9 cellular contexts compared by ENCODE assay signal in the genomic region with DNA sequence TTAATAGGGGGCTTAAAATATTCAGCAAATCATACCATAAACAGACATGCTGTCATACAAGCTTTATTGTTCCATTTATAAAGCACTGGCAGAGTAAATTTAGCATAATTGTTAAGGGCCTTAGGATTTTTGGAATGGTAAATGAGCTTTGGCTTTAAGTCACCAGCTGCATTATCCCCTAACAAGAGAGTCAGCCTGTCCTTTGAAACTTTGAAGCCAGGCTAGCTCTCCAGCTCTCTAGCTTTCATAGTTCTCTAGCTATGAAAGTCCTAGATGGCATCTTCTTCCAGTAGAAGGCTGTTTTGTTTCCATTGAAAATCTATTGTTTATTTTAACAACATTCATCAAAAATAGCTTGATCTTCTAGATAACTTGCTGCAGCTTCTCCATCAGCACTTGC.
DNase-seq lines count a peak whose midpoint lies in the region; ATAC-seq and TF ChIP-seq lines count a peak whose summit lies in the region.
"Had no signal": no experiment of that assay in that cellular context is flagged by ENCODE, and none has a peak within 500 bp of the region (broad histone marks: within the 10 kb centered on the region; RNA-seq: fewer than 3 reads in every experiment).

No MANE protein-coding gene starts in this region.

- no peak overlapping the region for H3K27ac ChIP-seq in PC-3 (ENCODE audit: low read length)
- peak overlapping the region; percentile 1 for H3K27ac ChIP-seq in fibroblast of lung (ENCODE audit: insufficient read depth, low read length)
- H3K27ac ChIP-seq: 22Rv1 had no signal

- H4K20me1 ChIP-seq in PC-3 (ENCODE audit: low read length) (no peaks in the 10 kb centered on the region), fibroblast of lung (ENCODE audit: control insufficient read depth, extremely low read depth, insufficient read depth, low read length) (no peaks in the 10 kb centered on the region)

- H3K36me3 Mint-ChIP-seq in T-helper 1 cell treated with Interleukin-12 subunit alpha and Interleukin-12 subunit beta and Interleukin-4 antibody, amounts not matched to agents 30 μg/mL and 1 μg/mL, for 36 hours (ENCODE audit: low read depth) = no peaks in the 10 kb centered on the region

- H3K27me3 ChIP-seq in PC-3 (ENCODE audit: low read length) (no peaks in the 10 kb centered on the region), fibroblast of lung (ENCODE audit: control insufficient read depth, insufficient read depth, low read length) (no peaks in the 10 kb centered on the region)

- H3K9me3 ChIP-seq in PC-3 (ENCODE audit: low read length) (no peaks in the 10 kb centered on the region), fibroblast of lung (ENCODE audit: control insufficient read depth, insufficient read depth, low read depth, low read length) (no peaks in the 10 kb centered on the region)

- H3K36me3 ChIP-seq in PC-3 (ENCODE audit: low read depth, low read length) (no peaks in the 10 kb centered on the region), fibroblast of lung (ENCODE audit: control insufficient read depth, insufficient read depth, low read length) (no peaks in the 10 kb centered on the region)

- intact Hi-C loops in PC-3 (cut with micrococcal nuclease) = no loop called here

- no peaks in the 10 kb centered on the region for H3K27me3 Mint-ChIP-seq in T-helper 1 cell treated with Interleukin-12 subunit alpha and Interleukin-12 subunit beta and Interleukin-4 antibody, amounts not matched to agents 30 μg/mL and 1 μg/mL, for 36 hours (ENCODE audit: low read depth)
- H3K27me3 Mint-ChIP-seq in stimulated activated naive CD8-positive, alpha-beta T cell treated with anti-CD3 and anti-CD28 coated beads, Interleukin-15, amount 100 ng/mL, for 72 hours = no peaks in the 10 kb centered on the region

- TF ChIP-seq CTCF in PC-3 (conservative IDR thresholded peaks at IDR 0.05; ENCODE audit: low read depth, low read length) (no peak), fibroblast of lung (conservative IDR thresholded peaks at IDR 0.05 in 1 of 2, IDR thresholded peaks at IDR 0.05 in 1 of 2; ENCODE audit: low read depth in 1 of 2, low read length in 2 of 2) (no peak)

- H3K9ac ChIP-seq in PC-3 (ENCODE audit: low read length) (no peak overlapping the region), fibroblast of lung (ENCODE audit: insufficient read depth, low read length) (no peak overlapping the region)

- H3K27ac Mint-ChIP-seq in T-helper 1 cell treated with Interleukin-12 subunit alpha and Interleukin-12 subunit beta and Interleukin-4 antibody, amounts not matched to agents 30 μg/mL and 1 μg/mL, for 36 hours = peak overlapping the region; percentile 73
- H3K27ac Mint-ChIP-seq in stimulated activated naive CD8-positive, alpha-beta T cell treated with anti-CD3 and anti-CD28 coated beads, Interleukin-15, amount 100 ng/mL, for 72 hours = peak overlapping the region; percentile 48 to 71

- peaks cover 6% of the 10 kb centered on the region for H3K4me1 Mint-ChIP-seq in T-helper 1 cell treated with Interleukin-12 subunit alpha and Interleukin-12 subunit beta and Interleukin-4 antibody, amounts not matched to agents 30 μg/mL and 1 μg/mL, for 36 hours (ENCODE audit: low read depth)
- H3K4me1 Mint-ChIP-seq in stimulated activated naive CD8-positive, alpha-beta T cell treated with anti-CD3 and anti-CD28 coated beads, Interleukin-15, amount 100 ng/mL, for 72 hours = peaks cover 6% of the 10 kb centered on the region

- CTCF ChIA-PET in PC-3 (lab: Charles Lee) = no interaction called here

- H3K4me3 Mint-ChIP-seq in T-helper 1 cell treated with Interleukin-12 subunit alpha and Interleukin-12 subunit beta and Interleukin-4 antibody, amounts not matched to agents 30 μg/mL and 1 μg/mL, for 36 hours = peak overlapping the region; percentile 79
- peak overlapping the region; percentile 36 to 68 for H3K4me3 Mint-ChIP-seq in stimulated activated naive CD8-positive, alpha-beta T cell treated with anti-CD3 and anti-CD28 coated beads, Interleukin-15, amount 100 ng/mL, for 72 hours

- H3F3A ChIP-seq in PC-3 (ENCODE audit: low read length, unreplicated experiment) = no peaks in the 10 kb centered on the region

- POLR2A ChIA-PET in PC-3 (lab: Charles Lee; ENCODE audit: unreplicated experiment) = no interaction called here

- peak overlapping the region; percentile 65 for H3K4me2 ChIP-seq in PC-3 (ENCODE audit: low read length)
- peak overlapping the region; percentile 68 for H3K4me2 ChIP-seq in fibroblast of lung (ENCODE audit: extremely low read depth, insufficient read depth, low read length)

- H3K4me3 ChIP-seq in PC-3 (ENCODE audit: low read length) = peak overlapping the region; percentile 59
- H3K4me3 ChIP-seq in fibroblast of lung (replicated peaks in 1 of 4; ENCODE audit: control extremely low read depth in 1 of 4, insufficient read depth in 1 of 4, low read depth in 3 of 4, low read length in 4 of 4) = peak overlapping the region; percentile 2 to 57 (median 24)

- no peaks in the 10 kb centered on the region for H3K9me2 ChIP-seq in PC-3 (replicated peaks; ENCODE audit: low read length)

- BruUV-seq in PC-3 (replicated peaks; lab: Mats Ljungman, UMichigan) = no TSS peak

- H3K79me2 ChIP-seq in PC-3 (ENCODE audit: low read length) (no peaks in the 10 kb centered on the region), fibroblast of lung (ENCODE audit: control insufficient read depth, insufficient read depth, low read length) (no peaks in the 10 kb centered on the region)

- peaks cover 3% of the 10 kb centered on the region; the same call in 1 of the 2 replicates for H3K4me1 ChIP-seq in PC-3 (ENCODE audit: insufficient read depth, low read length)
- peaks cover 5% of the 10 kb centered on the region for H3K4me1 ChIP-seq in fibroblast of lung (ENCODE audit: control insufficient read depth, extremely low read depth, insufficient read depth, low read length)

- peaks cover 5% of the 10 kb centered on the region for H3K9me3 Mint-ChIP-seq in T-helper 1 cell treated with Interleukin-12 subunit alpha and Interleukin-12 subunit beta and Interleukin-4 antibody, amounts not matched to agents 30 μg/mL and 1 μg/mL, for 36 hours
- H3K9me3 Mint-ChIP-seq in stimulated activated naive CD8-positive, alpha-beta T cell treated with anti-CD3 and anti-CD28 coated beads, Interleukin-15, amount 100 ng/mL, for 72 hours = no peaks in the 10 kb centered on the region

- no peak for ATAC-seq in PC-3
- no peak for ATAC-seq in stimulated activated naive CD8-positive, alpha-beta T cell treated with anti-CD3 and anti-CD28 coated beads, Interleukin-15, amount 100 ng/mL, for 72 hours

- DNase-seq in T-helper 1 cell = no peak
- no peak for DNase-seq in PC-3
- DNase-seq in fibroblast of lung (ENCODE audit: low read depth in 2 of 2) = no peak
- no peak for DNase-seq in stimulated activated naive CD8-positive, alpha-beta T cell treated with anti-CD3 and anti-CD28 coated beads, Interleukin-15, amount 100 ng/mL, for 72 hours
- no peak for DNase-seq in pons (ENCODE audit: low spot score)
- no peak for DNase-seq in UCSD-AML1 (lab: John Stamatoyannopoulos, UW; ENCODE audit: unreplicated experiment)
- no peak for DNase-seq in NOMO-1 (lab: John Stamatoyannopoulos, UW; ENCODE audit: unreplicated experiment in 2 of 2)

- H2AFZ ChIP-seq in PC-3 (ENCODE audit: low read length) (peak overlapping the region; percentile 83), fibroblast of lung (ENCODE audit: low read length) (peak overlapping the region; percentile 1)
